In genomic region chr7:135160098-135160857, GRCh38 we compare ENCODE assay signal across 1 cellular context.
TF ChIP-seq lines count a peak whose summit lies in the region.

No MANE protein-coding gene starts in this region.

TF ChIP-seq in K562, 482 proteins besides CTCF, POLR2A, EP300 and RAD21 (continued from another document and continues in another):
- no peak for TF ChIP-seq HIVEP1 (CRISPR knock-in tag; IDR thresholded peaks at IDR 0.05)
- peak; percentile 97 for TF ChIP-seq NFE2L1 (tag; IDR thresholded peaks at IDR 0.05; ENCODE audit: borderline replicate concordance, low read depth)
- TF ChIP-seq ZNF354B (CRISPR knock-in tag; IDR thresholded peaks at IDR 0.05) = no peak
- TF ChIP-seq, protein P1, sequence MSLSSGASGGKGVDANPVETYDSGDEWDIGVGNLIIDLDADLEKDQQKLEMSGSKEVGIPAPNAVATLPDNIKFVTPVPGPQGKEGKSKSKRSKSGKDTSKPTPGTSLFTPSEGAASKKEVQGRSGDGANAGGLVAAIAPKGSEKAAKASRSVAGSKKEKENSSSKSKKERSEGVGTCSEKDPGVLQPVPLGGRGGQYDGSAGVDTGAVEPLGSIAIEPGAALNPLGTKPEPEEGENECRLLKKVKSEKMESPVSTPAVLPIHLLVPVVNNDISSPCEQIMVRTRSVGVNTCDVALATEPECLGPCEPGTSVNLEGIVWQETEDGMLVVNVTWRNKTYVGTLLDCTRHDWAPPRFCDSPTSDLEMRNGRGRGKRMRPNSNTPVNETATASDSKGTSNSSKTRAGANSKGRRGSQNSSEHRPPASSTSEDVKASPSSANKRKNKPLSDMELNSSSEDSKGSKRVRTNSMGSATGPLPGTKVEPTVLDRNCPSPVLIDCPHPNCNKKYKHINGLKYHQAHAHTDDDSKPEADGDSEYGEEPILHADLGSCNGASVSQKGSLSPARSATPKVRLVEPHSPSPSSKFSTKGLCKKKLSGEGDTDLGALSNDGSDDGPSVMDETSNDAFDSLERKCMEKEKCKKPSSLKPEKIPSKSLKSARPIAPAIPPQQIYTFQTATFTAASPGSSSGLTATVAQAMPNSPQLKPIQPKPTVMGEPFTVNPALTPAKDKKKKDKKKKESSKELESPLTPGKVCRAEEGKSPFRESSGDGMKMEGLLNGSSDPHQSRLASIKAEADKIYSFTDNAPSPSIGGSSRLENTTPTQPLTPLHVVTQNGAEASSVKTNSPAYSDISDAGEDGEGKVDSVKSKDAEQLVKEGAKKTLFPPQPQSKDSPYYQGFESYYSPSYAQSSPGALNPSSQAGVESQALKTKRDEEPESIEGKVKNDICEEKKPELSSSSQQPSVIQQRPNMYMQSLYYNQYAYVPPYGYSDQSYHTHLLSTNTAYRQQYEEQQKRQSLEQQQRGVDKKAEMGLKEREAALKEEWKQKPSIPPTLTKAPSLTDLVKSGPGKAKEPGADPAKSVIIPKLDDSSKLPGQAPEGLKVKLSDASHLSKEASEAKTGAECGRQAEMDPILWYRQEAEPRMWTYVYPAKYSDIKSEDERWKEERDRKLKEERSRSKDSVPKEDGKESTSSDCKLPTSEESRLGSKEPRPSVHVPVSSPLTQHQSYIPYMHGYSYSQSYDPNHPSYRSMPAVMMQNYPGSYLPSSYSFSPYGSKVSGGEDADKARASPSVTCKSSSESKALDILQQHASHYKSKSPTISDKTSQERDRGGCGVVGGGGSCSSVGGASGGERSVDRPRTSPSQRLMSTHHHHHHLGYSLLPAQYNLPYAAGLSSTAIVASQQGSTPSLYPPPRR (CRISPR knock-in tag; IDR thresholded peaks at IDR 0.05; ENCODE audit: borderline replicate concordance) = no peak
- TF ChIP-seq MEIS2 (IDR thresholded peaks at IDR 0.05; ENCODE audit: partially characterized antibody) = peak; percentile 36
- 0 out of 2 replicates have a peak, but pooled peaks have one; percentile 4 for TF ChIP-seq ZNF431 (CRISPR knock-in tag; IDR thresholded peaks at IDR 0.05)
- no peak for TF ChIP-seq GATA2 (CRISPR knock-in tag; IDR thresholded peaks at IDR 0.05)
- TF ChIP-seq, protein P2, sequence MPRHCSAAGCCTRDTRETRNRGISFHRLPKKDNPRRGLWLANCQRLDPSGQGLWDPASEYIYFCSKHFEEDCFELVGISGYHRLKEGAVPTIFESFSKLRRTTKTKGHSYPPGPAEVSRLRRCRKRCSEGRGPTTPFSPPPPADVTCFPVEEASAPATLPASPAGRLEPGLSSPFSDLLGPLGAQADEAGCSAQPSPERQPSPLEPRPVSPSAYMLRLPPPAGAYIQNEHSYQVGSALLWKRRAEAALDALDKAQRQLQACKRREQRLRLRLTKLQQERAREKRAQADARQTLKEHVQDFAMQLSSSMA (CRISPR knock-in tag; IDR thresholded peaks at IDR 0.05) = no peak
- no peak for TF ChIP-seq SETDB1 (IDR thresholded peaks at IDR 0.05; ENCODE audit: low read length)
- TF ChIP-seq EZH2 (IDR thresholded peaks at IDR 0.05; ENCODE audit: borderline replicate concordance, low read depth, low read length) = no peak
- TF ChIP-seq PYGO2 (tag; IDR thresholded peaks at IDR 0.05) = no peak
- no peak; the same call in none of the 2 replicates for TF ChIP-seq DMBX1 (CRISPR knock-in tag; IDR thresholded peaks at IDR 0.05; ENCODE audit: borderline replicate concordance)
- 0 out of 4 replicates have a peak, but pooled peaks of 1 of the 2 experiments have one; percentile 23 for TF ChIP-seq FOXA3 (CRISPR knock-in tag; conservative IDR thresholded peaks at IDR 0.05 in 1 of 2, IDR thresholded peaks at IDR 0.05 in 1 of 2)
- peak; percentile 24 for TF ChIP-seq KDM5B (IDR thresholded peaks at IDR 0.05; ENCODE audit: insufficient replicate concordance, low read depth, low read length)
- no peak for TF ChIP-seq KLF13 (tag; IDR thresholded peaks at IDR 0.05; ENCODE audit: borderline replicate concordance, low read depth)
- no peak for TF ChIP-seq ATF1 (CRISPR knock-in tag; IDR thresholded peaks at IDR 0.05)
- TF ChIP-seq ATF1 (tag; IDR thresholded peaks at IDR 0.05) = peak; percentile 12; the same call in 1 of the 2 replicates
- TF ChIP-seq ZNF197 (CRISPR knock-in tag; IDR thresholded peaks at IDR 0.05; ENCODE audit: low read depth) = 0 out of 2 replicates have a peak, but pooled peaks have one; percentile 20
- TF ChIP-seq, protein P3, sequence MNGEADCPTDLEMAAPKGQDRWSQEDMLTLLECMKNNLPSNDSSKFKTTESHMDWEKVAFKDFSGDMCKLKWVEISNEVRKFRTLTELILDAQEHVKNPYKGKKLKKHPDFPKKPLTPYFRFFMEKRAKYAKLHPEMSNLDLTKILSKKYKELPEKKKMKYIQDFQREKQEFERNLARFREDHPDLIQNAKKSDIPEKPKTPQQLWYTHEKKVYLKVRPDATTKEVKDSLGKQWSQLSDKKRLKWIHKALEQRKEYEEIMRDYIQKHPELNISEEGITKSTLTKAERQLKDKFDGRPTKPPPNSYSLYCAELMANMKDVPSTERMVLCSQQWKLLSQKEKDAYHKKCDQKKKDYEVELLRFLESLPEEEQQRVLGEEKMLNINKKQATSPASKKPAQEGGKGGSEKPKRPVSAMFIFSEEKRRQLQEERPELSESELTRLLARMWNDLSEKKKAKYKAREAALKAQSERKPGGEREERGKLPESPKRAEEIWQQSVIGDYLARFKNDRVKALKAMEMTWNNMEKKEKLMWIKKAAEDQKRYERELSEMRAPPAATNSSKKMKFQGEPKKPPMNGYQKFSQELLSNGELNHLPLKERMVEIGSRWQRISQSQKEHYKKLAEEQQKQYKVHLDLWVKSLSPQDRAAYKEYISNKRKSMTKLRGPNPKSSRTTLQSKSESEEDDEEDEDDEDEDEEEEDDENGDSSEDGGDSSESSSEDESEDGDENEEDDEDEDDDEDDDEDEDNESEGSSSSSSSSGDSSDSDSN (IDR thresholded peaks at IDR 0.05; ENCODE audit: borderline replicate concordance in 1 of 2, low read depth in 2 of 2, low read length in 2 of 2) = no peak
- peak; percentile 48 for TF ChIP-seq BRD9 (IDR thresholded peaks at IDR 0.05; ENCODE audit: low read depth, partially characterized antibody)
- TF ChIP-seq MECOM (CRISPR knock-in tag; IDR thresholded peaks at IDR 0.05) = 0 out of 2 replicates have a peak, but pooled peaks have one; percentile 22
- no peak for TF ChIP-seq ARID4B (CRISPR knock-in tag; IDR thresholded peaks at IDR 0.05)
- no peak for TF ChIP-seq CREBBP (IDR thresholded peaks at IDR 0.05; ENCODE audit: low read depth, low read length)
- peak; percentile 95 for TF ChIP-seq JUND (IDR thresholded peaks at IDR 0.05; ENCODE audit: borderline replicate concordance, low read depth, low read length)
- peak; percentile 89; the same call in 1 of the 3 replicates for TF ChIP-seq JUND (tag; IDR thresholded peaks at IDR 0.05; ENCODE audit: borderline replicate concordance, low read depth, low read length)
- peak; percentile 98 for TF ChIP-seq MAFF (IDR thresholded peaks at IDR 0.05; ENCODE audit: low read length)
- TF ChIP-seq, protein P4, sequence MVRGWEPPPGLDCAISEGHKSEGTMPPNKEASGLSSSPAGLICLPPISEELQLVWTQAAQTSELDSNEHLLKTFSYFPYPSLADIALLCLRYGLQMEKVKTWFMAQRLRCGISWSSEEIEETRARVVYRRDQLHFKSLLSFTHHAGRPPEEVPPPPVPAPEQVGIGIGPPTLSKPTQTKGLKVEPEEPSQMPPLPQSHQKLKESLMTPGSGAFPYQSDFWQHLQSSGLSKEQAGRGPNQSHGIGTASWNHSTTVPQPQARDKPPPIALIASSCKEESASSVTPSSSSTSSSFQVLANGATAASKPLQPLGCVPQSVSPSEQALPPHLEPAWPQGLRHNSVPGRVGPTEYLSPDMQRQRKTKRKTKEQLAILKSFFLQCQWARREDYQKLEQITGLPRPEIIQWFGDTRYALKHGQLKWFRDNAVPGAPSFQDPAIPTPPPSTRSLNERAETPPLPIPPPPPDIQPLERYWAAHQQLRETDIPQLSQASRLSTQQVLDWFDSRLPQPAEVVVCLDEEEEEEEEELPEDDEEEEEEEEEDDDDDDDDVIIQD (CRISPR knock-in tag; IDR thresholded peaks at IDR 0.05) = no peak
- peak in 1 of 3 experiments; percentile 71 for TF ChIP-seq YY1 (IDR thresholded peaks at IDR 0.05; ENCODE audit: borderline replicate concordance in 1 of 3, control insufficient read depth in 1 of 3, extremely low read depth in 1 of 3, insufficient read depth in 3 of 3, insufficient read length in 1 of 3, insufficient replicate concordance in 2 of 3, low read depth in 1 of 3, low read length in 2 of 3)
- TF ChIP-seq MAX (CRISPR knock-in tag; IDR thresholded peaks at IDR 0.05) = no peak
- no peak for TF ChIP-seq SREBF1 (IDR thresholded peaks at IDR 0.05; ENCODE audit: borderline replicate concordance, low read depth, low read length)
- TF ChIP-seq EHMT2 (IDR thresholded peaks at IDR 0.05) = peak; percentile 80
- TF ChIP-seq ZNF583 (CRISPR knock-in tag; IDR thresholded peaks at IDR 0.05) = 0 out of 2 replicates have a peak, but pooled peaks have one; percentile 40
- 0 out of 2 replicates have a peak, but pooled peaks have one; percentile 21 for TF ChIP-seq ZFX (CRISPR knock-in tag; IDR thresholded peaks at IDR 0.05)
- no peak for TF ChIP-seq FOXA1 (IDR thresholded peaks at IDR 0.05; ENCODE audit: borderline replicate concordance)
- TF ChIP-seq, protein P5, sequence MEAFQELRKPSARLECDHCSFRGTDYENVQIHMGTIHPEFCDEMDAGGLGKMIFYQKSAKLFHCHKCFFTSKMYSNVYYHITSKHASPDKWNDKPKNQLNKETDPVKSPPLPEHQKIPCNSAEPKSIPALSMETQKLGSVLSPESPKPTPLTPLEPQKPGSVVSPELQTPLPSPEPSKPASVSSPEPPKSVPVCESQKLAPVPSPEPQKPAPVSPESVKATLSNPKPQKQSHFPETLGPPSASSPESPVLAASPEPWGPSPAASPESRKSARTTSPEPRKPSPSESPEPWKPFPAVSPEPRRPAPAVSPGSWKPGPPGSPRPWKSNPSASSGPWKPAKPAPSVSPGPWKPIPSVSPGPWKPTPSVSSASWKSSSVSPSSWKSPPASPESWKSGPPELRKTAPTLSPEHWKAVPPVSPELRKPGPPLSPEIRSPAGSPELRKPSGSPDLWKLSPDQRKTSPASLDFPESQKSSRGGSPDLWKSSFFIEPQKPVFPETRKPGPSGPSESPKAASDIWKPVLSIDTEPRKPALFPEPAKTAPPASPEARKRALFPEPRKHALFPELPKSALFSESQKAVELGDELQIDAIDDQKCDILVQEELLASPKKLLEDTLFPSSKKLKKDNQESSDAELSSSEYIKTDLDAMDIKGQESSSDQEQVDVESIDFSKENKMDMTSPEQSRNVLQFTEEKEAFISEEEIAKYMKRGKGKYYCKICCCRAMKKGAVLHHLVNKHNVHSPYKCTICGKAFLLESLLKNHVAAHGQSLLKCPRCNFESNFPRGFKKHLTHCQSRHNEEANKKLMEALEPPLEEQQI (IDR thresholded peaks at IDR 0.05) = peak; percentile 73
- no peak for TF ChIP-seq CHD2 (IDR thresholded peaks at IDR 0.05; ENCODE audit: low read depth, low read length)
- TF ChIP-seq MYNN (IDR thresholded peaks at IDR 0.05) = peak; percentile 75
- no peak for TF ChIP-seq MYNN (CRISPR knock-in tag; IDR thresholded peaks at IDR 0.05)
- no peak for TF ChIP-seq ZBTB1 (CRISPR knock-in tag; IDR thresholded peaks at IDR 0.05; ENCODE audit: borderline replicate concordance, low read depth)
- TF ChIP-seq ZSCAN29 (IDR thresholded peaks at IDR 0.05) = no peak
